ENCODE assay signal across 19 cellular contexts in the genomic region with DNA sequence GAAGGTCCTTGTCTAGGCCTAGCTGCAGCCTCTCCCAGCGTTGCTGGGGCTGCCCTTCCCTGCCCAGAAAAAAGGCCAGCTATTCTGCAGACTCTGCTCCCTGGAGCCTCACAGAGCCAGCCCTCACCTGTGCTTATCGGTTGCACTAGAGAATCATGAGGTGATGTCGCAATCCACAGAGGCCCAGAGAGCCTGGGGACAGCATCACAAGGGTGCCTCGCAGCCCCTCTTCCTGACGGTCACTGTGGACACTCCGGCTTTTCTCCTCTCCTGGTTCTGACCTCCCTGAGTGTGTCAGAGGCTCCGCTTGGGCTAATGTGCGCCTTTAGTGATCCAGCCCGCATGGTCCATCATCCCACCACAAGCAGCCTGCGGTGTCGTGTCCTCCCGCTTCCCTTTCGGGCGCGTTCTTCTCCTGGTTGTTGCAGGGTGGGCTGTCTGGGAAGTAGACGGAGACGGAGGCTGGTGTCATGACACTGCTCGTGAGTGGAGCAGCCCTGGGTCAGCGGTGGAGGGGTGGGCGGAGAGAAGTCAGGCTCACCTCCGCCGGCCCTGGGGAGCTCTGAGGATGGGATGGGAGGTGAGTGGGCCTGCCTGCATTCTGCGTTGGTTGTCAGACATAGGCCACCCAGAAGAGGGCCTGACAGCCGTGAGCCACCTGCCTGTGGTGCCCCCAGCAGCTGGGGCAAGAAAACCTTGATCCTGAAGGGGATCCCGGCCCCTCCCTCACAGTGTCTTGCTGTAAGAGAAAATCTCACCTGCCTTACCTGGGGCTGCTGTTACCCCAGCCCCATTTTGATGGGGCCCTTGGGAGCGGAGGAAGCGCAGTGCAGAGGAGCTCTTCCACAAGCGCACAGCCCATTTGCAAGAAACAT.
DNase-seq lines count a peak whose midpoint lies in the region; ATAC-seq, FAIRE-seq and TF ChIP-seq lines count a peak whose summit lies in the region.
"Had no signal": no experiment of that assay in that cellular context is flagged by ENCODE, and none has a peak within 500 bp of the region (broad histone marks: within the 10 kb centered on the region; RNA-seq: fewer than 3 reads in every experiment).

No MANE protein-coding gene starts in this region.

- H3K4me3 ChIP-seq in HepG2 (replicated peaks in 1 of 3; ENCODE audit: insufficient read depth in 1 of 3, low read depth in 2 of 3, low read length in 3 of 3) (no peak overlapping the region), upper lobe of left lung (no peak overlapping the region)
- H3K4me3 ChIP-seq: SK-N-MC, skin epidermis, thyroid gland had no signal

- H3K36me3 ChIP-seq in HepG2 (replicated peaks in 1 of 2; ENCODE audit: control insufficient read depth in 1 of 2, insufficient read depth in 2 of 2, low read length in 2 of 2) (peaks cover 30 to 58% of the 10 kb centered on the region in 2 experiments), upper lobe of left lung (peaks cover 0 to 37% (median 19%) of the 10 kb centered on the region in 4 donors)

- peak overlapping the region; percentile 55 to 82 for H3K27ac Mint-ChIP-seq in activated naive CD4-positive, alpha-beta T cell treated with anti-CD3 and anti-CD28 coated beads, Interleukin-2, amount 50 U/mL, for 72 hours
- H3K27ac Mint-ChIP-seq: activated naive CD8-positive, alpha-beta T cell; stimulated activated effector memory CD8-positive, alpha-beta T cell treated with anti-CD3 and anti-CD28 coated beads, Interleukin-12 subunit alpha, Interleukin-12 subunit beta, amount 100 ng/mL, for 72 hours had no signal

- CTCF ChIA-PET in HepG2 (lab: Yijun Ruan, JAX; ENCODE audit: low intra/inter-chr PET ratio, low total read pairs), result no interaction called here

- DNase-seq in stimulated activated CD4-positive, alpha-beta T cell treated with anti-CD3 and anti-CD28 coated beads, Interleukin-4, amount 100 ng/mL, for 1 hour, result peak; percentile 0
- DNase-seq in stimulated activated CD4-positive, alpha-beta T cell treated with anti-CD3 and anti-CD28 coated beads, Interleukin-2, amount 100 ng/mL, for 24 hours, result no peak
- peak in 1 of 2 donors; percentile 50 for DNase-seq in activated naive CD4-positive, alpha-beta T cell treated with anti-CD3 and anti-CD28 coated beads, Interleukin-2, amount 50 U/mL, for 72 hours (ENCODE audit: low spot score in 2 of 2)
- DNase-seq in HepG2 (ENCODE audit: low spot score) (no peak), upper lobe of left lung (no peak), dedifferentiated amniotic fluid mesenchymal stem cell (ENCODE audit: extremely low spot score) (no peak), GM12891 (ENCODE audit: insufficient read length, low spot score) (no peak)
- DNase-seq: DMS 273 treated with DMSO at 0.1 percent for 48 hours; effector CD8-positive, alpha-beta T cell; left cardiac atrium; NCI-H187; NCI-H446 treated with DMSO at 0.1 percent for 48 hours; thyroid gland had no signal

- no peak overlapping the region for H3K9ac ChIP-seq in HepG2 (ENCODE audit: insufficient read depth, low read depth, low read length)

- H3K27ac ChIP-seq in HepG2 (ENCODE audit: extremely low read length, insufficient read depth, low read length) (no peak overlapping the region), upper lobe of left lung (no peak overlapping the region)
- H3K27ac ChIP-seq: SK-N-MC had no signal

- TF ChIP-seq EP300 in HepG2 (IDR thresholded peaks at IDR 0.05; ENCODE audit: low read depth in 2 of 2, low read length in 2 of 2) (no peak), HepG2 (CRISPR knock-in tag; IDR thresholded peaks at IDR 0.05; ENCODE audit: borderline replicate concordance) (no peak), upper lobe of left lung (IDR thresholded peaks at IDR 0.05) (no peak)

- FAIRE-seq in HepG2 (lab: Jason Lieb, UNC) (no peak), GM12891 (lab: Jason Lieb, UNC) (no peak)
- FAIRE-seq: bronchial epithelial cell had no signal

- no peaks in the 10 kb centered on the region for H4K20me1 ChIP-seq in HepG2 (ENCODE audit: insufficient read depth, low read length)

- BruUV-seq in HepG2 (replicated peaks; lab: Mats Ljungman, UMichigan), result no TSS peak

- in situ Hi-C loops in HepG2 (cut with HindIII; ENCODE audit: extremely low pct_ligation_motif_present, low pct_unique_long_range_greater_than_20kb), result no loop called here

- intact Hi-C loops in HepG2 (cut with micrococcal nuclease; ENCODE audit: unreplicated experiment), result no loop called here

- WGBS in HepG2 (ENCODE audit: low lambda C conversion rate), result 96% methylated on average over 27 of the region's 28 CpGs
- WGBS in upper lobe of left lung, 2 donors, result 94 to 96% methylated on average over 26 to 28 of the region's 28 CpGs

- TF ChIP-seq CTCF in HepG2 (CRISPR knock-in tag; IDR thresholded peaks at IDR 0.05) (no peak), upper lobe of left lung (IDR thresholded peaks at IDR 0.05) (no peak)

- H3K9me3 ChIP-seq in HepG2 (ENCODE audit: low read length) (no peaks in the 10 kb centered on the region), upper lobe of left lung (no peaks in the 10 kb centered on the region)
- H3K9me3 ChIP-seq: thyroid gland had no signal

- H3K79me2 ChIP-seq in HepG2 (ENCODE audit: insufficient read depth, low read length), result no peaks in the 10 kb centered on the region

- H3K36me3 Mint-ChIP-seq in activated naive CD4-positive, alpha-beta T cell treated with anti-CD3 and anti-CD28 coated beads, Interleukin-2, amount 50 U/mL, for 72 hours, result peaks cover 19 to 38% of the 10 kb centered on the region in 2 donors

- TF ChIP-seq POLR2A in HepG2 (IDR thresholded peaks at IDR 0.05; ENCODE audit: insufficient read depth in 1 of 2, low read depth in 2 of 2, low read length in 2 of 2), result no peak
- TF ChIP-seq POLR2A in upper lobe of left lung (IDR thresholded peaks at IDR 0.05), result no peak
- TF ChIP-seq POLR2A in GM12891 (IDR thresholded peaks at IDR 0.05; ENCODE audit: low read depth, low read length), result no peak

- no peaks in the 10 kb centered on the region for H3K27me3 ChIP-seq in HepG2 (ENCODE audit: control insufficient read depth in 1 of 2, insufficient read depth in 2 of 2, low read length in 2 of 2)
- H3K27me3 ChIP-seq in upper lobe of left lung, result no peaks in the 10 kb centered on the region
- H3K27me3 ChIP-seq: thyroid gland had no signal

- H2AFZ ChIP-seq in HepG2 (ENCODE audit: low read length), result no peak overlapping the region

- H3K4me1 ChIP-seq in HepG2 (ENCODE audit: insufficient read depth, low read length) (no peaks in the 10 kb centered on the region), upper lobe of left lung (no peaks in the 10 kb centered on the region)

- POLR2A ChIA-PET in HepG2 (lab: Yijun Ruan, JAX), result no interaction called here

- H3K4me2 ChIP-seq in HepG2 (ENCODE audit: low read depth, low read length), result no peak overlapping the region

- no peak for ATAC-seq in activated naive CD4-positive, alpha-beta T cell treated with anti-CD3 and anti-CD28 coated beads, Interleukin-2, amount 50 U/mL, for 72 hours
- ATAC-seq in HepG2, result no peak; the same call in 2 of the 3 replicates
- ATAC-seq in upper lobe of left lung (ENCODE audit: low FRiP score in 2 of 2), result no peak
- no peak for ATAC-seq in GM21390 (IDR thresholded peaks at IDR 0.05; ENCODE audit: unreplicated experiment)

- H3K9me3 Mint-ChIP-seq in activated naive CD4-positive, alpha-beta T cell treated with anti-CD3 and anti-CD28 coated beads, Interleukin-2, amount 50 U/mL, for 72 hours, result no peaks in the 10 kb centered on the region
- H3K9me3 Mint-ChIP-seq: stimulated activated effector memory CD8-positive, alpha-beta T cell treated with anti-CD3 and anti-CD28 coated beads, Interleukin-12 subunit alpha, Interleukin-12 subunit beta, amount 100 ng/mL, for 72 hours had no signal

- no peak for TF ChIP-seq RAD21 in HepG2 (CRISPR knock-in tag; IDR thresholded peaks at IDR 0.05)

TF ChIP-seq in GM12891, 5 proteins besides CTCF, POLR2A, EP300 and RAD21:
- TF ChIP-seq SPI1 (IDR thresholded peaks at IDR 0.05; ENCODE audit: low read depth, low read length) (no peak), POLR2AphosphoS5 (IDR thresholded peaks at IDR 0.05; ENCODE audit: low read depth, low read length) (no peak), POU2F2 (IDR thresholded peaks at IDR 0.05; ENCODE audit: low read depth, low read length) (no peak), TAF1 (IDR thresholded peaks at IDR 0.05; ENCODE audit: low read depth, low read length) (no peak), PAX5 (IDR thresholded peaks at IDR 0.05; ENCODE audit: insufficient read depth, low read length, severe bottlenecking) (no peak)
TF ChIP-seq in GM12891: peak in this region for 0.
